In the genomic region with DNA sequence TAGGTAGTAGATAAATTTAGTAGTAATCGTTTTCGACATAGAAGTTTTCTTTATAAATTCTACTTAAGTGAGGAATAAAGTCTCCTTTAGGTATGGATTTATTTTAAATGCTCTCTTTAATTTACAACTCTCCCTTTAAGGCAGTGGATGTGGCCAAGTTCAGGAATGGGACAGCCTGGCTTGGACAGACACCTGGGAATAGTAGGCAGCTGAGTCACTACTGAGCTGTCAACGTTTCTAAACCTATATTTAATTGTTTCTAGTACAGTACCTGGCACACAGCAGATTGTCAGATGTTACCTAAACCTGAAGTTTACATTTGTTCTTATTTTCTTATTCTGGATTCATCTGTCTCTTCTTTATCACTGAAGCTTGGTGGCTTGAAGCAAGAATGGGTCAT, we compare ENCODE assay signal across 16 cellular contexts.
"Had no signal": no experiment of that assay in that cellular context is flagged by ENCODE, and none has a peak within 500 bp of the region (broad histone marks: within the 10 kb centered on the region; RNA-seq: fewer than 3 reads in every experiment).

No MANE protein-coding gene starts in this region.

- DNase-seq: activated CD4-positive, alpha-beta T cell treated with anti-CD3 and anti-CD28 coated beads for 1 hour; activated CD8-positive, alpha-beta memory T cell treated with anti-CD3 and anti-CD28 coated beads, Interleukin-2, amount 50 U/mL, for 48 hours; activated naive CD4-positive, alpha-beta T cell treated with Interleukin-2 at 50 U/mL for 16 hours; activated naive CD8-positive, alpha-beta T cell treated with anti-CD3 and anti-CD28 coated beads for 36 hours; activated T-cell treated with anti-CD3 and anti-CD28 coated beads, Interleukin-2, amount 50 U/mL, for 4 hours; effector CD4-positive, alpha-beta T cell; erythroblast; left ventricle myocardium inferior; mucosa of descending colon; nephron progenitor cell; right lobe of liver; stimulated activated CD4-positive, alpha-beta T cell treated with anti-CD3 and anti-CD28 coated beads, Interleukin-1b, Interleukin-23, amount 100 ng/mL, for 48 hours; T-helper 1 cell had no signal

- H3K4me3 Mint-ChIP-seq: activated naive CD8-positive, alpha-beta T cell treated with anti-CD3 and anti-CD28 coated beads for 36 hours; activated T-cell treated with anti-CD3 and anti-CD28 coated beads, Interleukin-2, amount 50 U/mL, for 4 hours; nephron progenitor cell; type B pancreatic cell had no signal

- H3K27ac Mint-ChIP-seq: activated naive CD8-positive, alpha-beta T cell treated with anti-CD3 and anti-CD28 coated beads for 36 hours; type B pancreatic cell had no signal

- H3K9me3 Mint-ChIP-seq: activated naive CD8-positive, alpha-beta T cell treated with anti-CD3 and anti-CD28 coated beads for 36 hours; activated T-cell treated with anti-CD3 and anti-CD28 coated beads, Interleukin-2, amount 50 U/mL, for 4 hours; nephron progenitor cell; type B pancreatic cell had no signal

- H3K27ac ChIP-seq: left ventricle myocardium inferior, parathyroid adenoma, right lobe of liver, skin epidermis had no signal

- H3K4me1 ChIP-seq: left ventricle myocardium inferior, parathyroid adenoma had no signal

- H3K27me3 ChIP-seq: right lobe of liver had no signal

- H3K27me3 Mint-ChIP-seq: activated naive CD8-positive, alpha-beta T cell treated with anti-CD3 and anti-CD28 coated beads for 36 hours; type B pancreatic cell had no signal

- ATAC-seq: activated T-cell treated with anti-CD3 and anti-CD28 coated beads, Interleukin-2, amount 50 U/mL, for 4 hours; mucosa of descending colon; right lobe of liver had no signal
